ENCODE assay signal across 33 cellular contexts in genomic region chr5:41247135-41247534, GRCh38. TPM values are rescaled to one million over a fixed set of nuclear protein-coding genes. Genes with fewer than 3 reads are reported as not detected.
"Had no signal": no experiment of that assay in that cellular context is flagged by ENCODE, and none has a peak within 500 bp of the region (broad histone marks: within the 10 kb centered on the region; RNA-seq: fewer than 3 reads in every experiment).

No MANE protein-coding gene starts in this region.

- H3K27me3 ChIP-seq: body of pancreas, esophagus squamous epithelium, gastroesophageal sphincter had no signal

- H3K36me3 ChIP-seq: esophagus squamous epithelium, gastroesophageal sphincter had no signal

- DNase-seq: activated CD4-positive, alpha-beta memory T cell treated with anti-CD3 and anti-CD28 coated beads, Interleukin-2, amount 10 ng/mL, durations not matched to agents 7 days and 5 days; activated CD4-positive, alpha-beta T cell treated with anti-CD3 and anti-CD28 coated beads for 1 hour; activated CD4-positive, alpha-beta T cell treated with anti-CD3 and anti-CD28 coated beads for 4 hours; activated CD4-positive, alpha-beta T cell treated with anti-CD3 and anti-CD28 coated beads, Interleukin-2, amount 10 ng/mL, durations not matched to agents 7 days and 5 days; activated CD4-positive, alpha-beta T cell treated with anti-CD3 and anti-CD28 coated beads, Interleukin-2, amount 50 U/mL, for 4 hours; activated CD8-positive, alpha-beta memory T cell treated with anti-CD3 and anti-CD28 coated beads, Interleukin-2, amount 50 U/mL, for 48 hours; activated gamma-delta T cell; activated naive CD4-positive, alpha-beta T cell; activated naive CD4-positive, alpha-beta T cell treated with anti-CD3 and anti-CD28 coated beads, Interleukin-2, amount 10 ng/mL, durations not matched to agents 7 days and 5 days; activated naive CD8-positive, alpha-beta T cell treated with anti-CD3 and anti-CD28 coated beads, Interleukin-2, amount 10 ng/mL, durations not matched to agents 7 days and 5 days; activated T-cell treated with anti-CD3 and anti-CD28 coated beads for 4 hours; activated T-cell treated with anti-CD3 and anti-CD28 coated beads, Interleukin-2, amount 50 U/mL, for 24 hours; activated T-cell treated with anti-CD3 and anti-CD28 coated beads, Interleukin-2, amount 50 U/mL, for 72 hours; cortex of kidney; dermis blood vessel endothelial cell; effector CD4-positive, alpha-beta T cell; effector memory CD8-positive, alpha-beta T cell; esophagus squamous epithelium; foreskin melanocyte; T-cell; T-helper 9 cell had no signal

- H3K9me3 ChIP-seq: esophagus squamous epithelium, gastroesophageal sphincter had no signal

- H3K27ac ChIP-seq: body of pancreas, esophagus squamous epithelium, gastroesophageal sphincter, VCaP had no signal

- H3K4me1 ChIP-seq: body of pancreas, esophagus squamous epithelium had no signal

- H3K4me3 ChIP-seq: body of pancreas, esophagus squamous epithelium, gastroesophageal sphincter had no signal

- FAIRE-seq: colon, TTC549 had no signal

- ATAC-seq: activated naive CD4-positive, alpha-beta T cell treated with anti-CD3 and anti-CD28 coated beads, Interleukin-2, amount 50 U/mL, for 72 hours; activated T-cell treated with anti-CD3 and anti-CD28 coated beads, Interleukin-2, amount 50 U/mL, for 72 hours; effector memory CD8-positive, alpha-beta T cell; T-cell; WTC11 had no signal

RNA-seq across cellular contexts. Expression of gene C6, which starts 33.8 kb away (rescaled TPM):
- total RNA-seq: activated CD4-positive, alpha-beta memory T cell treated with anti-CD3 and anti-CD28 coated beads, Interleukin-2, amount 10 ng/mL, durations not matched to agents 7 days and 5 days; activated CD4-positive, alpha-beta T cell treated with anti-CD3 and anti-CD28 coated beads, Interleukin-2, amount 10 ng/mL, durations not matched to agents 7 days and 5 days; activated naive CD4-positive, alpha-beta T cell treated with anti-CD3 and anti-CD28 coated beads, Interleukin-2, amount 50 U/mL, for 72 hours; activated naive CD8-positive, alpha-beta T cell treated with anti-CD3 and anti-CD28 coated beads, Interleukin-2, amount 10 ng/mL, durations not matched to agents 7 days and 5 days; activated T-cell treated with anti-CD3 and anti-CD28 coated beads, Interleukin-2, amount 50 U/mL, for 72 hours; chondrocyte; dermis blood vessel endothelial cell; fibroblast of lung; fibroblast of villous mesenchyme; glomerular endothelial cell; T-helper 2 cell treated with Interferon-gamma antibody and Interleukin-4, amounts not matched to agents 100 ng/mL and 5 ng/mL, for 36 hours had no signal
